Comparison of ENCODE assay signal across 14 cellular contexts in genomic region chr12:30850684-30851083, GRCh38.
DNase-seq lines count a peak whose midpoint lies in the region; ATAC-seq and TF ChIP-seq lines count a peak whose summit lies in the region.
"Had no signal": no experiment of that assay in that cellular context is flagged by ENCODE, and none has a peak within 500 bp of the region (broad histone marks: within the 10 kb centered on the region; RNA-seq: fewer than 3 reads in every experiment).

No MANE protein-coding gene starts in this region.

- POLR2A ChIA-PET in OCI-LY7 (lab: Charles Lee): interaction anchor here (1.4 to 1.7 kb wide), 2 partner anchors 130 to 421 kb away, joined by 3 to 6 read pairs; no protein-coding TSS in a partner anchor

- H3K9ac ChIP-seq in endodermal cell (ENCODE audit: extremely low read depth, low read length, poor library complexity, severe bottlenecking): no peak overlapping the region

- H3K4me3 Mint-ChIP-seq in stimulated activated naive CD8-positive, alpha-beta T cell treated with anti-CD3 and anti-CD28 coated beads, Interleukin-15, Interleukin-2, amounts not matched to agents 100 ng/mL and 50 ng/mL, for 24 hours: peak overlapping the region; percentile 85
- H3K4me3 Mint-ChIP-seq in endodermal cell (no peak overlapping the region), T-helper 17 cell (no peak overlapping the region)

- H3K4me3 ChIP-seq in OCI-LY7 (ENCODE audit: low read depth, low read length, poor library complexity, severe bottlenecking): no peak overlapping the region
- no peak overlapping the region for H3K4me3 ChIP-seq in endodermal cell (ENCODE audit: low read length)

- no peaks in the 10 kb centered on the region for H3K9me3 ChIP-seq in OCI-LY7 (ENCODE audit: low read length)
- no peaks in the 10 kb centered on the region for H3K9me3 ChIP-seq in endodermal cell (ENCODE audit: control insufficient read depth, low read length)
- no peaks in the 10 kb centered on the region for H3K9me3 ChIP-seq in T-helper 17 cell (ENCODE audit: control insufficient read depth, low read length, poor library complexity, severe bottlenecking)
- H3K9me3 ChIP-seq: left lung, thoracic aorta had no signal

- DNase-seq in stimulated activated naive CD8-positive, alpha-beta T cell treated with anti-CD3 and anti-CD28 coated beads, Interleukin-15, Interleukin-2, amounts not matched to agents 100 U/mL and 50 U/mL, for 24 hours: no peak
- DNase-seq in OCI-LY7 (ENCODE audit: low spot score) (peak; percentile 3), endodermal cell (peak; percentile 87), T-helper 17 cell (no peak)
- DNase-seq in central memory CD4-positive, alpha-beta T cell: no peak
- DNase-seq: NCI-H187 treated with DMSO at 0.1 percent for 48 hours, SIG-M5 had no signal

- intact Hi-C loops in OCI-LY7 (cut with micrococcal nuclease; ENCODE audit: unreplicated experiment): loop anchor here (1.0 to 5.0 kb wide), 2 partner anchors 136 to 202 kb away; no protein-coding TSS in a partner anchor

- no peaks in the 10 kb centered on the region for H3K36me3 Mint-ChIP-seq in stimulated activated naive CD8-positive, alpha-beta T cell treated with anti-CD3 and anti-CD28 coated beads, Interleukin-15, Interleukin-2, amounts not matched to agents 100 ng/mL and 50 ng/mL, for 24 hours (ENCODE audit: low read depth)
- H3K36me3 Mint-ChIP-seq in endodermal cell (ENCODE audit: low read depth) (no peaks in the 10 kb centered on the region), T-helper 17 cell (ENCODE audit: low read depth) (peaks cover 2% of the 10 kb centered on the region)
- H3K36me3 Mint-ChIP-seq: activated CD8-positive, alpha-beta memory T cell treated with anti-CD3 and anti-CD28 coated beads, Interleukin-2, amount 10 ng/mL, durations not matched to agents 7 days and 5 days had no signal

- TF ChIP-seq CTCF in OCI-LY7 (conservative IDR thresholded peaks at IDR 0.05; ENCODE audit: low read length) (no peak), endodermal cell (conservative IDR thresholded peaks at IDR 0.05) (no peak)

- H3K4me2 ChIP-seq in OCI-LY7 (ENCODE audit: low read length): no peak overlapping the region

- no peaks in the 10 kb centered on the region for H3K79me2 ChIP-seq in OCI-LY7 (ENCODE audit: insufficient read depth, low read depth, low read length)

- H3K9me2 ChIP-seq in OCI-LY7 (ENCODE audit: insufficient read depth, low read length): no peaks in the 10 kb centered on the region

- H2AFZ ChIP-seq in OCI-LY7 (ENCODE audit: low read length): no peak overlapping the region

- no peak overlapping the region for H3K27ac Mint-ChIP-seq in stimulated activated naive CD8-positive, alpha-beta T cell treated with anti-CD3 and anti-CD28 coated beads, Interleukin-15, Interleukin-2, amounts not matched to agents 100 ng/mL and 50 ng/mL, for 24 hours
- no peak overlapping the region for H3K27ac Mint-ChIP-seq in endodermal cell
- no peak overlapping the region for H3K27ac Mint-ChIP-seq in T-helper 17 cell

- no peak for ATAC-seq in stimulated activated naive CD8-positive, alpha-beta T cell treated with anti-CD3 and anti-CD28 coated beads, Interleukin-15, Interleukin-2, amounts not matched to agents 100 U/mL and 50 U/mL, for 24 hours
- no peak for ATAC-seq in T-helper 17 cell
- no peak for ATAC-seq in GM21723 (IDR thresholded peaks at IDR 0.05; ENCODE audit: unreplicated experiment)

- 33 to 37% methylated on average over 3 to 7 of the region's 8 CpGs for WGBS in endodermal cell (ENCODE audit: insufficient coverage in 1 of 2, insufficient read length in 1 of 2), 2 experiments

- H3K27ac ChIP-seq in OCI-LY7 (ENCODE audit: low read depth, low read length, poor library complexity, severe bottlenecking): no peak overlapping the region
- H3K27ac ChIP-seq in endodermal cell (ENCODE audit: low read depth, low read length): no peak overlapping the region
- H3K27ac ChIP-seq: thoracic aorta had no signal

- H3K9me3 Mint-ChIP-seq in stimulated activated naive CD8-positive, alpha-beta T cell treated with anti-CD3 and anti-CD28 coated beads, Interleukin-15, Interleukin-2, amounts not matched to agents 100 ng/mL and 50 ng/mL, for 24 hours: no peaks in the 10 kb centered on the region
- no peaks in the 10 kb centered on the region for H3K9me3 Mint-ChIP-seq in endodermal cell
- H3K9me3 Mint-ChIP-seq: activated T-helper 2 cell treated with anti-CD3 and anti-CD28 coated beads, Interferon-gamma antibody, Interleukin-2, Interleukin-4, amounts not matched to agents 10 μg/mL and 5 μg/mL and 100 μg/mL, durations not matched to agents 14 hours and 24 hours and 36 hours had no signal

- no peaks in the 10 kb centered on the region for H3K27me3 ChIP-seq in endodermal cell (ENCODE audit: control insufficient read depth, insufficient read depth, low read length, poor library complexity, severe bottlenecking)

- no TSS peak for BruUV-seq in OCI-LY7 (replicated peaks; lab: Mats Ljungman, UMichigan)

- no peaks in the 10 kb centered on the region for H4K20me1 ChIP-seq in OCI-LY7 (ENCODE audit: insufficient read depth, low read length)

- H3K4me1 ChIP-seq in OCI-LY7 (ENCODE audit: insufficient read depth, low read length, poor library complexity, severe bottlenecking) (peaks cover 7% of the 10 kb centered on the region), endodermal cell (ENCODE audit: control insufficient read depth, insufficient read depth, low read length) (no peaks in the 10 kb centered on the region)
- H3K4me1 ChIP-seq: left lung had no signal

- H3K27me3 Mint-ChIP-seq in stimulated activated naive CD8-positive, alpha-beta T cell treated with anti-CD3 and anti-CD28 coated beads, Interleukin-15, Interleukin-2, amounts not matched to agents 100 ng/mL and 50 ng/mL, for 24 hours: no peaks in the 10 kb centered on the region
- H3K27me3 Mint-ChIP-seq in endodermal cell (ENCODE audit: insufficient read depth) (no peaks in the 10 kb centered on the region), T-helper 17 cell (peaks cover 4% of the 10 kb centered on the region)
- H3K27me3 Mint-ChIP-seq: activated CD8-positive, alpha-beta memory T cell treated with anti-CD3 and anti-CD28 coated beads, Interleukin-2, amount 10 ng/mL, durations not matched to agents 7 days and 5 days; CD4-positive, alpha-beta memory T cell had no signal

- H3K4me1 Mint-ChIP-seq in stimulated activated naive CD8-positive, alpha-beta T cell treated with anti-CD3 and anti-CD28 coated beads, Interleukin-15, Interleukin-2, amounts not matched to agents 100 ng/mL and 50 ng/mL, for 24 hours (ENCODE audit: low read depth): peaks cover 18% of the 10 kb centered on the region
- H3K4me1 Mint-ChIP-seq in endodermal cell (peaks cover 8% of the 10 kb centered on the region), T-helper 17 cell (peaks cover 7% of the 10 kb centered on the region)

- CTCF ChIA-PET in OCI-LY7 (lab: Charles Lee; ENCODE audit: unreplicated experiment): interaction anchor here (0.8 kb wide), 1 partner anchor 137 kb away, joined by 3 read pairs; no protein-coding TSS in a partner anchor

- no peaks in the 10 kb centered on the region for H3K36me3 ChIP-seq in OCI-LY7 (ENCODE audit: insufficient read depth, low read length)
- H3K36me3 ChIP-seq in endodermal cell (ENCODE audit: control insufficient read depth, insufficient read depth, low read length): no peaks in the 10 kb centered on the region
- H3K36me3 ChIP-seq: left lung, thoracic aorta had no signal

Comparison
In these comparisons a context has a peak if more than half of its experiments do, and no peak if none do; other contexts are left out.
1. DNase-seq: peak in OCI-LY7 (single experiment) and endodermal cell (single experiment); none in stimulated activated naive CD8-positive, alpha-beta T cell treated with anti-CD3 and anti-CD28 coated beads, Interleukin-15, Interleukin-2, amounts not matched to agents 100 U/mL and 50 U/mL, for 24 hours (single experiment), T-helper 17 cell (0 of 3) and central memory CD4-positive, alpha-beta T cell (single experiment).